In genomic region chr12:132747395-132747794, GRCh38 we compare ENCODE assay signal across 20 cellular contexts.
"Had no signal": no experiment of that assay in that cellular context is flagged by ENCODE, and none has a peak within 500 bp of the region (broad histone marks: within the 10 kb centered on the region; RNA-seq: fewer than 3 reads in every experiment).

No MANE protein-coding gene starts in this region.

- H3K9me3 Mint-ChIP-seq: neural progenitor cell had no signal

- H3K27ac Mint-ChIP-seq: natural killer cell treated with Interleukin-12 subunit alpha and Interleukin-12 subunit beta and Interleukin-15 and Interleukin-18, amount 100 ng/mL, for 72 hours; neural progenitor cell had no signal

- H3K4me1 Mint-ChIP-seq: neural progenitor cell had no signal

- H3K4me3 Mint-ChIP-seq: natural killer cell treated with Interleukin-12 subunit alpha and Interleukin-12 subunit beta and Interleukin-15 and Interleukin-18, amount 100 ng/mL, for 72 hours; neural progenitor cell had no signal

- DNase-seq: cerebellar nuclear complex; colonic mucosa; effector CD8-positive, alpha-beta T cell; foreskin melanocyte; head of caudate nucleus; mesenchymal stem cell; midbrain; occipital lobe; psoas muscle; retina; stimulated activated CD4-positive, alpha-beta T cell treated with anti-CD3 and anti-CD28 coated beads, Interleukin-15, amount 100 ng/mL, for 24 hours; stimulated activated CD4-positive, alpha-beta T cell treated with anti-CD3 and anti-CD28 coated beads, Interleukin-1b, Interleukin-23, amount 100 ng/mL, for 48 hours; stimulated activated CD4-positive, alpha-beta T cell treated with anti-CD3 and anti-CD28 coated beads, Interleukin-4, amount 100 ng/mL, for 24 hours; stimulated activated naive CD4-positive, alpha-beta T cell; stomach; substantia nigra; trophoblast cell had no signal

- H3K9me3 ChIP-seq: colonic mucosa, psoas muscle, right lobe of liver, stomach had no signal

- H3K27me3 Mint-ChIP-seq: natural killer cell treated with Interleukin-12 subunit alpha and Interleukin-12 subunit beta and Interleukin-15 and Interleukin-18, amount 100 ng/mL, for 72 hours had no signal

- ATAC-seq: natural killer cell treated with Interleukin-12 subunit alpha and Interleukin-12 subunit beta and Interleukin-15 and Interleukin-18, amount 100 ng/mL, for 72 hours; psoas muscle; right lobe of liver had no signal
